ENCODE assay signal across 24 cellular contexts in the genomic region with DNA sequence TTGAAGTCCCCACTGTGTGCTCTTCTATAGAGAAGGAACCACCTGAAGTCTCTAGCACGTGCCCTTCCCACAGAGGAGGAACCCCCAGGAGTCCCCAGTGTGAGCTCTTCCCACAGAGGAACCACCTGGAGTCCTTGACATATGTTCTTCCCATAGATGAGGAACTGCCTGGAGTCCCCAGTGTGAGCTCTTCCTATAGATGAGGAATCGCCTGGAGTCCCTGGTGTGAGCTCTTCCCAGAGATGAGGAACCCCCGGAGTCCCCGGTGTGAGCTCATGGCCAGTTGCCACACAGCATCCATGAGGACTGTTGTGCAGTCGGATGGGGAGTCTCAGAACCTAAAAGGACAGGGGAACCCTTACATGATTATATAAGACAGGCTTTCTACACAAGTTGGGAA.
"Had no signal": no experiment of that assay in that cellular context is flagged by ENCODE, and none has a peak within 500 bp of the region (broad histone marks: within the 10 kb centered on the region; RNA-seq: fewer than 3 reads in every experiment).

No MANE protein-coding gene starts in this region.

- ATAC-seq: effector memory CD8-positive, alpha-beta T cell; esophagus mucosa; foreskin keratinocyte; gastroesophageal sphincter; heart left ventricle; left cardiac atrium; left lung; left ventricle myocardium superior; lower lobe of right lung; mucosa of descending colon; naive thymus-derived CD8-positive, alpha-beta T cell had no signal

- H3K27me3 Mint-ChIP-seq: dendritic cell treated with granulocyte-macrophage colony-stimulating factor and Interleukin-4, amounts not matched to agents 40 ng/mL and 50 ng/mL, for 4 days had no signal

- H3K4me3 Mint-ChIP-seq: dendritic cell treated with granulocyte-macrophage colony-stimulating factor and Interleukin-4, amounts not matched to agents 40 ng/mL and 50 ng/mL, for 4 days; effector memory CD8-positive, alpha-beta T cell; endodermal cell; immature natural killer cell; mesothelial cell of epicardium; naive B cell; naive thymus-derived CD8-positive, alpha-beta T cell had no signal

- DNase-seq: colonic mucosa; cortex of kidney; effector CD8-positive, alpha-beta T cell; effector memory CD8-positive, alpha-beta T cell; endodermal cell; erythroblast; foreskin keratinocyte; heart left ventricle; hypothalamus; immature natural killer cell; left cardiac atrium; left lung; left ventricle myocardium superior; lower lobe of right lung; mesenchymal stem cell; mucosa of descending colon; naive B cell; naive thymus-derived CD8-positive, alpha-beta T cell had no signal

- H3K9me3 ChIP-seq: colonic mucosa had no signal

- H3K4me1 Mint-ChIP-seq: endodermal cell; immature natural killer cell; mesothelial cell of epicardium; naive thymus-derived CD8-positive, alpha-beta T cell had no signal

- H3K4me1 ChIP-seq: colonic mucosa, foreskin keratinocyte, gastroesophageal sphincter, left lung, lower lobe of right lung had no signal

- H3K4me3 ChIP-seq: colonic mucosa, gastroesophageal sphincter, heart left ventricle, hepatocyte, left lung, lower lobe of right lung, mucosa of descending colon had no signal

- H3K36me3 ChIP-seq: colonic mucosa, gastroesophageal sphincter, heart left ventricle, left lung, lower lobe of right lung had no signal

- H3K27ac Mint-ChIP-seq: dendritic cell treated with granulocyte-macrophage colony-stimulating factor and Interleukin-4, amounts not matched to agents 40 ng/mL and 50 ng/mL, for 4 days; effector memory CD8-positive, alpha-beta T cell; endodermal cell; immature natural killer cell; mesothelial cell of epicardium; naive B cell; naive thymus-derived CD8-positive, alpha-beta T cell had no signal

- H3K27ac ChIP-seq: colonic mucosa, epithelial cell of prostate, foreskin keratinocyte, gastroesophageal sphincter, heart left ventricle, hepatocyte, left lung, lower lobe of right lung had no signal

- H3K4me2 ChIP-seq: hepatocyte had no signal

- H3K27me3 ChIP-seq: colonic mucosa, foreskin keratinocyte, gastroesophageal sphincter, heart left ventricle, hepatocyte, left lung had no signal
